Comparison of ENCODE assay signal across 12 cellular contexts in genomic region chr3:184448321-184449160, GRCh38.
DNase-seq lines count a peak whose midpoint lies in the region; ATAC-seq, FAIRE-seq and TF ChIP-seq lines count a peak whose summit lies in the region.
"Had no signal": no experiment of that assay in that cellular context is flagged by ENCODE, and none has a peak within 500 bp of the region (broad histone marks: within the 10 kb centered on the region; RNA-seq: fewer than 3 reads in every experiment).

No MANE protein-coding gene starts in this region.

- DNase-seq in Caki2 (ENCODE audit: low read depth) (peak; percentile 91), NCI-H226 (peak; percentile 97), pancreas (peak in 1 of 6 donors; percentile 25), GF-D8 (lab: John Stamatoyannopoulos, UW) (no peak), T-cell (no peak), nucleus accumbens (lab: John Stamatoyannopoulos, UW) (no peak), endothelial cell (ENCODE audit: low spot score) (no peak)
- DNase-seq: activated T-cell treated with anti-CD3 and anti-CD28 coated beads for 4 hours, H9, NCI-H2171 treated with DMSO at 0.1 percent for 48 hours had no signal

- H3K4me3 ChIP-seq in esophagus (ENCODE audit: low read depth in 1 of 2, low read length in 2 of 2): no peak overlapping the region
- no peak overlapping the region for H3K4me3 ChIP-seq in pancreas

- FAIRE-seq in pancreas (lab: Jason Lieb, UNC): no peak

- H3K4me1 ChIP-seq in esophagus (ENCODE audit: control insufficient read depth in 2 of 2, insufficient read depth in 2 of 2, low read length in 1 of 2) (peaks cover 6 to 16% of the 10 kb centered on the region in 2 donors), pancreas (no peaks in the 10 kb centered on the region)

- intact Hi-C loops in pancreas (cut with DNase I): no loop called here

- H3K36me3 Mint-ChIP-seq in T-cell: no peaks in the 10 kb centered on the region
- no peaks in the 10 kb centered on the region for H3K36me3 Mint-ChIP-seq in endothelial cell (ENCODE audit: low read depth, unreplicated experiment)

- in situ Hi-C loops in Caki2 (cut with HindIII; ENCODE audit: low pct_unique_long_range_greater_than_20kb, low sequenced_read_pairs): no loop called here

- H3K36me3 ChIP-seq in esophagus (ENCODE audit: control insufficient read depth in 2 of 2, insufficient read depth in 2 of 2, low read length in 1 of 2) (no peaks in the 10 kb centered on the region), pancreas (no peaks in the 10 kb centered on the region)

- CTCF ChIA-PET in T-cell (lab: Charles Lee): interaction anchor here in 1 of 2 donors (0.6 kb wide), 1 partner anchor 94 kb away, joined by 9 read pairs; no protein-coding TSS in a partner anchor

- peaks cover 0 to 10% of the 10 kb centered on the region in 2 donors for H3K27me3 Mint-ChIP-seq in T-cell
- peaks cover 7% of the 10 kb centered on the region for H3K27me3 Mint-ChIP-seq in endothelial cell (ENCODE audit: unreplicated experiment)

- no peaks in the 10 kb centered on the region for H3K9me3 ChIP-seq in esophagus (ENCODE audit: control insufficient read depth in 2 of 2, insufficient read depth in 1 of 2, low read depth in 1 of 2, low read length in 1 of 2)
- no peaks in the 10 kb centered on the region for H3K9me3 ChIP-seq in pancreas

- ATAC-seq in pancreas (peak in 3 of 4 donors; percentile 30 to 84 (median 66)), T-cell (replicated peaks in 1 of 4) (no peak)

- TF ChIP-seq CTCF in pancreas (IDR thresholded peaks at IDR 0.05): no peak
- TF ChIP-seq CTCF in endothelial cell (IDR thresholded peaks at IDR 0.05; ENCODE audit: unreplicated experiment): no peak

- no peak overlapping the region for H3K27ac Mint-ChIP-seq in T-cell
- no peak overlapping the region for H3K27ac Mint-ChIP-seq in endothelial cell (ENCODE audit: unreplicated experiment)
- H3K27ac Mint-ChIP-seq: H9, progenitor cell of endocrine pancreas had no signal

- H3K4me3 Mint-ChIP-seq in T-cell (no peak overlapping the region), endothelial cell (ENCODE audit: unreplicated experiment) (no peak overlapping the region)
- H3K4me3 Mint-ChIP-seq: H9 had no signal

- WGBS in esophagus, 2 donors: 58 to 72% methylated on average over 8 of the region's 8 CpGs
- WGBS in pancreas, 2 donors: 74 to 78% methylated on average over 8 of the region's 8 CpGs

- H3K9me3 Mint-ChIP-seq in T-cell (no peaks in the 10 kb centered on the region), endothelial cell (ENCODE audit: unreplicated experiment) (no peaks in the 10 kb centered on the region)
- H3K9me3 Mint-ChIP-seq: H9 had no signal

- peak overlapping the region; percentile 62 to 88 for H3K27ac ChIP-seq in esophagus (ENCODE audit: low read depth in 2 of 2, low read length in 1 of 2)
- no peak overlapping the region for H3K27ac ChIP-seq in pancreas

- POLR2A ChIA-PET in T-cell (lab: Charles Lee): interaction anchor here in 1 of 2 donors (0.7 kb wide), 1 partner anchor 963 kb away, joined by 6 read pairs; no protein-coding TSS in a partner anchor

- H3K27me3 ChIP-seq in esophagus (ENCODE audit: control insufficient read depth in 1 of 2, insufficient read depth in 2 of 2, low read length in 2 of 2): no peaks in the 10 kb centered on the region
- H3K27me3 ChIP-seq in pancreas: no peaks in the 10 kb centered on the region

- H3K4me1 Mint-ChIP-seq in T-cell: no peaks in the 10 kb centered on the region
- H3K4me1 Mint-ChIP-seq in endothelial cell (ENCODE audit: unreplicated experiment): no peaks in the 10 kb centered on the region

Comparison
In these comparisons a context has a peak if more than half of its experiments do, and no peak if none do; other contexts are left out.
1. DNase-seq: peak in Caki2 (single experiment) and NCI-H226 (single experiment); none in GF-D8 (single experiment), T-cell (0 of 34), nucleus accumbens (0 of 56) and endothelial cell (single experiment).
2. H3K27ac ChIP-seq: peak in esophagus (2 of 2); none in pancreas (0 of 4).
3. ATAC-seq: peak in pancreas (3 of 4); none in T-cell (0 of 4).